Comparison of ENCODE assay signal across 8 cellular contexts in genomic region chr15:85858586-85859375, GRCh38.
A peak's percentile ranks its signal among the peaks of the same experiment; 100 is the strongest.
DNase-seq lines count a peak whose midpoint lies in the region; ATAC-seq and TF ChIP-seq lines count a peak whose summit lies in the region.

No MANE protein-coding gene starts in this region.

- no peaks in the 10 kb centered on the region for H3K36me3 ChIP-seq in CD4-positive, alpha-beta memory T cell (ENCODE audit: insufficient read depth, low read length)

- H3K4me1 Mint-ChIP-seq in CD4-positive, alpha-beta memory T cell = peaks cover 5 to 11% (median 8%) of the 10 kb centered on the region in 4 donors
- H3K4me1 Mint-ChIP-seq in endothelial cell (ENCODE audit: unreplicated experiment) = no peaks in the 10 kb centered on the region

- peaks cover 5% of the 10 kb centered on the region for H3K27me3 ChIP-seq in CD4-positive, alpha-beta memory T cell (ENCODE audit: insufficient read depth, low read length)

- H3K36me3 Mint-ChIP-seq in CD4-positive, alpha-beta memory T cell = no peaks in the 10 kb centered on the region
- no peaks in the 10 kb centered on the region for H3K36me3 Mint-ChIP-seq in endothelial cell (ENCODE audit: low read depth, unreplicated experiment)

- CTCF ChIA-PET in CD4-positive, alpha-beta memory T cell (lab: Charles Lee; ENCODE audit: partially characterized antibody) = interaction anchor here (0.5 to 3.2 kb wide), 9 partner anchors 8 to 885 kb away, joined by 3 to 19 read pairs (median 3); no protein-coding TSS in a partner anchor

- no peak overlapping the region for H3K27ac ChIP-seq in CD4-positive, alpha-beta memory T cell (ENCODE audit: low read depth, low read length)

- peak overlapping the region in 7 of 8 donors; percentile 1 to 80 (median 60) for H3K4me3 Mint-ChIP-seq in CD4-positive, alpha-beta memory T cell
- H3K4me3 Mint-ChIP-seq in endothelial cell (ENCODE audit: unreplicated experiment) = no peak overlapping the region

- no peaks in the 10 kb centered on the region for H3K4me1 ChIP-seq in CD4-positive, alpha-beta memory T cell (ENCODE audit: insufficient read depth, low read length)

- intact Hi-C loops in CD4-positive, alpha-beta memory T cell (cut with micrococcal nuclease) = loop anchor here (1.0 to 5.0 kb wide), 2 partner anchors 374 to 885 kb away; no protein-coding TSS in a partner anchor

- H3K27ac Mint-ChIP-seq in CD4-positive, alpha-beta memory T cell = peak overlapping the region in 5 of 7 donors; percentile 15 to 82 (median 47)
- no peak overlapping the region for H3K27ac Mint-ChIP-seq in endothelial cell (ENCODE audit: unreplicated experiment)

- TF ChIP-seq CTCF in endothelial cell (IDR thresholded peaks at IDR 0.05; ENCODE audit: unreplicated experiment) = peak; percentile 93

- POLR2A ChIA-PET in CD4-positive, alpha-beta memory T cell (lab: Charles Lee; ENCODE audit: partially characterized antibody) = no interaction called here

- peaks cover 16 to 18% of the 10 kb centered on the region in 2 donors for H3K27me3 Mint-ChIP-seq in CD4-positive, alpha-beta memory T cell
- H3K27me3 Mint-ChIP-seq in endothelial cell (ENCODE audit: unreplicated experiment) = peaks cover 2% of the 10 kb centered on the region

- H3K9me3 ChIP-seq in CD4-positive, alpha-beta memory T cell (ENCODE audit: control insufficient read depth in 1 of 2, low read length in 2 of 2) = no peaks in the 10 kb centered on the region

- DNase-seq in CD4-positive, alpha-beta memory T cell = peak; percentile 66 to 71 (median 69)
- DNase-seq in NCI-H82 (lab: John Stamatoyannopoulos, UW) (peak; percentile 93), endothelial cell (ENCODE audit: low spot score) (peak; percentile 82), midbrain (lab: John Stamatoyannopoulos, UW) (peak; percentile 59)
- peak; percentile 40 to 74 (median 69) for DNase-seq in activated CD8-positive, alpha-beta memory T cell treated with anti-CD3 and anti-CD28 coated beads for 48 hours (ENCODE audit: low read depth in 2 of 3, low spot score in 2 of 3)
- peak; percentile 30 to 60 for DNase-seq in stimulated activated CD8-positive, alpha-beta memory T cell treated with anti-CD3 and anti-CD28 coated beads, Interleukin-4, amount 100 ng/mL, for 4 hours (ENCODE audit: low read depth in 2 of 2, low spot score in 1 of 2)

- no peaks in the 10 kb centered on the region for H3K9me3 Mint-ChIP-seq in CD4-positive, alpha-beta memory T cell
- no peaks in the 10 kb centered on the region for H3K9me3 Mint-ChIP-seq in endothelial cell (ENCODE audit: unreplicated experiment)

- peak; percentile 93 for ATAC-seq in GM19397 (IDR thresholded peaks at IDR 0.05; ENCODE audit: unreplicated experiment)
- ATAC-seq in HG03460 (IDR thresholded peaks at IDR 0.05; ENCODE audit: unreplicated experiment) = peak; percentile 87

- peak overlapping the region in 1 of 2 donors; percentile 19 for H3K4me3 ChIP-seq in CD4-positive, alpha-beta memory T cell (ENCODE audit: low read length in 2 of 2)
